ENCODE assay signal across 1 cellular context in the genomic region with DNA sequence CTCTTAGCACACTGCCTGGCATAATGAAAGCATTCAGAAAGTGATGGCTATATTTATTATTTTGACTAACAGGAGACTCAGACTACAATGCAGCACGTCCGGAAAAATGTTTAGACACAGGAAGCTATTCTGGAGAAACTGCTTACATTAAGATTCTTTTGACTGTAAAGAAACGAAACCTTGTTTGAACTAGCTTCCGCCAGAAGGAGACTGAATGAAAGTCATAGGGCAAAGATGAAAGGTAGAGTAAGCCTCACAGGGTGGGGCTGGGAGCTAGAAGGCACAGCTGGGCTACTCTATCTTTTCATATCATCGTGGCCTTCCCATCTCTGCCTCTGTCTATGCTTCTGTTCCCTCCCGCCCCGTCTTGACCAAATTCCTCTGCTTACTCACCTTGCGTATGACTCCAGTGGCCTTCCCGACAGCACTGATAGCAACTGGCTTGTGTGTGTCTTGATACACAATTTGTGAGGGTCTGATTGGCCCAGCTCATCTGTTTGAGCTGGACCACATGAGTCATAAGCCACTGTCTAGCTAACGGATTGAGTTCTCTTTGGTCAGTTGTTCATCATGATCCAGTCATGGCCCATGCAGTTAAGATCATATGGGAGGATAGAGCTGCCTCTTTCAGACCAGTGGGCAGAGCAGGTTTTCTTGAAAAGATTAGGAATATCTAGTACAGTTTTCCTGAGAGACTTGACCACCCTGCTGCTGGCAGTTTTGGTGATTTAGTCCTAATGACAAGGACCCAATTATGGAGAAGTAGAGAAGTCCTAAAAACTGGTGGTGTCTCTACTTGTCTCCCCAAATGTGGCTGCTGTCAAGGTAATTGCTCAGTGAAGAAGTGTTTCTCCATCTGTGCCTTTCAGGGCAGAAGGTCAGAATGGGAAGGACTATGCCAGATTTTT.
TF ChIP-seq lines count a peak whose summit lies in the region.

No MANE protein-coding gene starts in this region.

TF ChIP-seq in GM23338, 12 proteins besides CTCF, POLR2A, EP300 and RAD21 (continued from another document):
- TF ChIP-seq, protein P1, sequence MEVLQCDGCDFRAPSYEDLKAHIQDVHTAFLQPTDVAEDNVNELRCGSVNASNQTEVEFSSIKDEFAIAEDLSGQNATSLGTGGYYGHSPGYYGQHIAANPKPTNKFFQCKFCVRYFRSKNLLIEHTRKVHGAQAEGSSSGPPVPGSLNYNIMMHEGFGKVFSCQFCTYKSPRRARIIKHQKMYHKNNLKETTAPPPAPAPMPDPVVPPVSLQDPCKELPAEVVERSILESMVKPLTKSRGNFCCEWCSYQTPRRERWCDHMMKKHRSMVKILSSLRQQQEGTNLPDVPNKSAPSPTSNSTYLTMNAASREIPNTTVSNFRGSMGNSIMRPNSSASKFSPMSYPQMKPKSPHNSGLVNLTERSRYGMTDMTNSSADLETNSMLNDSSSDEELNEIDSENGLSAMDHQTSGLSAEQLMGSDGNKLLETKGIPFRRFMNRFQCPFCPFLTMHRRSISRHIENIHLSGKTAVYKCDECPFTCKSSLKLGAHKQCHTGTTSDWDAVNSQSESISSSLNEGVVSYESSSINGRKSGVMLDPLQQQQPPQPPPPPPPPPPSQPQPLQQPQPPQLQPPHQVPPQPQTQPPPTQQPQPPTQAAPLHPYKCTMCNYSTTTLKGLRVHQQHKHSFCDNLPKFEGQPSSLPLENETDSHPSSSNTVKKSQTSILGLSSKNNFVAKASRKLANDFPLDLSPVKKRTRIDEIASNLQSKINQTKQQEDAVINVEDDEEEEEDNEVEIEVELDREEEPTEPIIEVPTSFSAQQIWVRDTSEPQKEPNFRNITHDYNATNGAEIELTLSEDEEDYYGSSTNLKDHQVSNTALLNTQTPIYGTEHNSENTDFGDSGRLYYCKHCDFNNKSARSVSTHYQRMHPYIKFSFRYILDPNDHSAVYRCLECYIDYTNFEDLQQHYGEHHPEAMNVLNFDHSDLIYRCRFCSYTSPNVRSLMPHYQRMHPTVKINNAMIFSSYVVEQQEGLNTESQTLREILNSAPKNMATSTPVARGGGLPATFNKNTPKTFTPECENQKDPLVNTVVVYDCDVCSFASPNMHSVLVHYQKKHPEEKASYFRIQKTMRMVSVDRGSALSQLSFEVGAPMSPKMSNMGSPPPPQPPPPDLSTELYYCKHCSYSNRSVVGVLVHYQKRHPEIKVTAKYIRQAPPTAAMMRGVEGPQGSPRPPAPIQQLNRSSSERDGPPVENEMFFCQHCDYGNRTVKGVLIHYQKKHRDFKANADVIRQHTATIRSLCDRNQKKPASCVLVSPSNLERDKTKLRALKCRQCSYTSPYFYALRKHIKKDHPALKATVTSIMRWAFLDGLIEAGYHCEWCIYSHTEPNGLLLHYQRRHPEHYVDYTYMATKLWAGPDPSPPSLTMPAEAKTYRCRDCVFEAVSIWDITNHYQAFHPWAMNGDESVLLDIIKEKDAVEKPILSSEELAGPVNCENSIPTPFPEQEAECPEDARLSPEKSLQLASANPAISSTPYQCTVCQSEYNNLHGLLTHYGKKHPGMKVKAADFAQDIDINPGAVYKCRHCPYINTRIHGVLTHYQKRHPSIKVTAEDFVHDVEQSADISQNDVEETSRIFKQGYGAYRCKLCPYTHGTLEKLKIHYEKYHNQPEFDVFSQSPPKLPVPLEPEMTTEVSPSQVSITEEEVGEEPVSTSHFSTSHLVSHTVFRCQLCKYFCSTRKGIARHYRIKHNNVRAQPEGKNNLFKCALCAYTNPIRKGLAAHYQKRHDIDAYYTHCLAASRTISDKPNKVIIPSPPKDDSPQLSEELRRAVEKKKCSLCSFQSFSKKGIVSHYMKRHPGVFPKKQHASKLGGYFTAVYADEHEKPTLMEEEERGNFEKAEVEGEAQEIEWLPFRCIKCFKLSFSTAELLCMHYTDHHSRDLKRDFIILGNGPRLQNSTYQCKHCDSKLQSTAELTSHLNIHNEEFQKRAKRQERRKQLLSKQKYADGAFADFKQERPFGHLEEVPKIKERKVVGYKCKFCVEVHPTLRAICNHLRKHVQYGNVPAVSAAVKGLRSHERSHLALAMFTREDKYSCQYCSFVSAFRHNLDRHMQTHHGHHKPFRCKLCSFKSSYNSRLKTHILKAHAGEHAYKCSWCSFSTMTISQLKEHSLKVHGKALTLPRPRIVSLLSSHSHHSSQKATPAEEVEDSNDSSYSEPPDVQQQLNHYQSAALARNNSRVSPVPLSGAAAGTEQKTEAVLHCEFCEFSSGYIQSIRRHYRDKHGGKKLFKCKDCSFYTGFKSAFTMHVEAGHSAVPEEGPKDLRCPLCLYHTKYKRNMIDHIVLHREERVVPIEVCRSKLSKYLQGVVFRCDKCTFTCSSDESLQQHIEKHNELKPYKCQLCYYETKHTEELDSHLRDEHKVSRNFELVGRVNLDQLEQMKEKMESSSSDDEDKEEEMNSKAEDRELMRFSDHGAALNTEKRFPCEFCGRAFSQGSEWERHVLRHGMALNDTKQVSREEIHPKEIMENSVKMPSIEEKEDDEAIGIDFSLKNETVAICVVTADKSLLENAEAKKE (CRISPR knock-in tag; IDR thresholded peaks at IDR 0.05) = no peak
- no peak for TF ChIP-seq JUNB (IDR thresholded peaks at IDR 0.05; ENCODE audit: unreplicated experiment)
- TF ChIP-seq EZH2phosphoT487 (IDR thresholded peaks at IDR 0.05; ENCODE audit: unreplicated experiment) = no peak
- TF ChIP-seq ZNF114 (CRISPR knock-in tag; IDR thresholded peaks at IDR 0.05) = no peak
- TF ChIP-seq STAT1 (IDR thresholded peaks at IDR 0.05; ENCODE audit: unreplicated experiment) = no peak
TF ChIP-seq in GM23338: peak in this region for 0.
